Comparison of ENCODE assay signal across 13 cellular contexts in genomic region chr12:101086490-101086889, GRCh38.
A peak's percentile ranks its signal among the peaks of the same experiment; 100 is the strongest.
DNase-seq lines count a peak whose midpoint lies in the region; ATAC-seq and TF ChIP-seq lines count a peak whose summit lies in the region.
"Had no signal": no experiment of that assay in that cellular context is flagged by ENCODE, and none has a peak within 500 bp of the region (broad histone marks: within the 10 kb centered on the region; RNA-seq: fewer than 3 reads in every experiment).

No MANE protein-coding gene starts in this region.

- peak; percentile 48 for DNase-seq in GM03348 (ENCODE audit: low spot score)
- peak; percentile 31 for DNase-seq in NCI-H2227 (lab: John Stamatoyannopoulos, UW; ENCODE audit: unreplicated experiment)
- DNase-seq in chondrocyte (ENCODE audit: low spot score): no peak
- no peak for DNase-seq in erythroblast (lab: John Stamatoyannopoulos, UW)
- DNase-seq in T-helper 2 cell treated with Interferon-gamma antibody and Interleukin-4, amounts not matched to agents 5 μg/mL and 100 μg/mL, for 36 hours (ENCODE audit: low spot score): no peak
- DNase-seq in glutamatergic neuron: no peak
- DNase-seq: activated T-cell treated with anti-CD3 and anti-CD28 coated beads, Interleukin-2, amount 50 U/mL, for 1 hour; GOT3; NCI-H146; WERI-Rb-1 had no signal

- H3K27me3 Mint-ChIP-seq in chondrocyte (ENCODE audit: low read depth) (no peaks in the 10 kb centered on the region), nephron (ENCODE audit: low read depth) (peaks cover 3% of the 10 kb centered on the region), glutamatergic neuron (ENCODE audit: unreplicated experiment) (no peaks in the 10 kb centered on the region)
- H3K27me3 Mint-ChIP-seq in T-helper 2 cell treated with Interferon-gamma antibody and Interleukin-4, amounts not matched to agents 5 μg/mL and 100 μg/mL, for 36 hours (ENCODE audit: low read depth): no peaks in the 10 kb centered on the region

- no peaks in the 10 kb centered on the region for H3K36me3 Mint-ChIP-seq in chondrocyte (ENCODE audit: low read depth)
- H3K36me3 Mint-ChIP-seq in nephron (ENCODE audit: low read depth): no peaks in the 10 kb centered on the region
- no peaks in the 10 kb centered on the region for H3K36me3 Mint-ChIP-seq in T-helper 2 cell treated with Interferon-gamma antibody and Interleukin-4, amounts not matched to agents 5 μg/mL and 100 μg/mL, for 36 hours (ENCODE audit: low read depth)
- H3K36me3 Mint-ChIP-seq in glutamatergic neuron (ENCODE audit: unreplicated experiment): peaks cover 9% of the 10 kb centered on the region
- H3K36me3 Mint-ChIP-seq: IgD-negative memory B cell had no signal

- TF ChIP-seq CTCF in chondrocyte (IDR thresholded peaks at IDR 0.05): no peak
- no peak for TF ChIP-seq CTCF in nephron (IDR thresholded peaks at IDR 0.05; ENCODE audit: unreplicated experiment in 3 of 3)
- no peak for TF ChIP-seq CTCF in glutamatergic neuron (IDR thresholded peaks at IDR 0.05; ENCODE audit: partially characterized antibody, unreplicated experiment)

- H3K9me3 Mint-ChIP-seq in chondrocyte (ENCODE audit: low read depth) (no peaks in the 10 kb centered on the region), nephron (peaks cover 4% of the 10 kb centered on the region), glutamatergic neuron (ENCODE audit: unreplicated experiment) (peaks cover 4% of the 10 kb centered on the region)
- no peaks in the 10 kb centered on the region for H3K9me3 Mint-ChIP-seq in T-helper 2 cell treated with Interferon-gamma antibody and Interleukin-4, amounts not matched to agents 5 μg/mL and 100 μg/mL, for 36 hours

- peaks cover 10% of the 10 kb centered on the region for H3K4me1 Mint-ChIP-seq in chondrocyte (ENCODE audit: low read depth)
- peaks cover 5% of the 10 kb centered on the region for H3K4me1 Mint-ChIP-seq in nephron
- no peaks in the 10 kb centered on the region for H3K4me1 Mint-ChIP-seq in T-helper 2 cell treated with Interferon-gamma antibody and Interleukin-4, amounts not matched to agents 5 μg/mL and 100 μg/mL, for 36 hours (ENCODE audit: low read depth)
- H3K4me1 Mint-ChIP-seq in glutamatergic neuron (ENCODE audit: low read depth, unreplicated experiment): peaks cover 9% of the 10 kb centered on the region

- H3K27ac Mint-ChIP-seq in chondrocyte (ENCODE audit: unreplicated experiment) (peak overlapping the region; percentile 85), nephron (no peak overlapping the region), glutamatergic neuron (ENCODE audit: unreplicated experiment) (no peak overlapping the region)
- no peak overlapping the region for H3K27ac Mint-ChIP-seq in T-helper 2 cell treated with Interferon-gamma antibody and Interleukin-4, amounts not matched to agents 5 μg/mL and 100 μg/mL, for 36 hours
- H3K27ac Mint-ChIP-seq: IgD-negative memory B cell had no signal

- ATAC-seq in HG03097 (IDR thresholded peaks at IDR 0.05; ENCODE audit: low FRiP score, unreplicated experiment): no peak

- no peak for TF ChIP-seq POLR2A in erythroblast (IDR thresholded peaks at IDR 0.05; ENCODE audit: low read length)

- H3K4me3 Mint-ChIP-seq in chondrocyte (ENCODE audit: unreplicated experiment) (peak overlapping the region; percentile 56), nephron (peak overlapping the region in 2 of 3 experiments; percentile 31 to 37), glutamatergic neuron (ENCODE audit: unreplicated experiment) (no peak overlapping the region)
- no peak overlapping the region for H3K4me3 Mint-ChIP-seq in T-helper 2 cell treated with Interferon-gamma antibody and Interleukin-4, amounts not matched to agents 5 μg/mL and 100 μg/mL, for 36 hours

Comparison
In these comparisons a context has a peak if more than half of its experiments do, and no peak if none do; other contexts are left out.
1. DNase-seq: peak in GM03348 (single experiment) and NCI-H2227 (single experiment); none in chondrocyte (single experiment), erythroblast (0 of 2), T-helper 2 cell treated with Interferon-gamma antibody and Interleukin-4, amounts not matched to agents 5 μg/mL and 100 μg/mL, for 36 hours (single experiment) and glutamatergic neuron (single experiment).
2. H3K4me3 Mint-ChIP-seq: peak in chondrocyte (single experiment) and nephron (2 of 3); none in T-helper 2 cell treated with Interferon-gamma antibody and Interleukin-4, amounts not matched to agents 5 μg/mL and 100 μg/mL, for 36 hours (single experiment) and glutamatergic neuron (single experiment).